In genomic region chr12:4401108-4401507, GRCh38 we compare ENCODE assay signal across 2 cellular contexts.
TF ChIP-seq lines count a peak whose summit lies in the region.

No MANE protein-coding gene starts in this region.

TF ChIP-seq in HEK293, 187 proteins besides CTCF, POLR2A, EP300 and RAD21:
- TF ChIP-seq EGR2 (tag by site-specific recombination; IDR thresholded peaks at IDR 0.05; ENCODE audit: low read depth) (no peak), ZNF18 (tag by site-specific recombination; IDR thresholded peaks at IDR 0.05) (no peak), ZNF366 (tag by site-specific recombination; conservative IDR thresholded peaks at IDR 0.05) (peak; percentile 63)
TF ChIP-seq in HEK293: peak in this region for 1.

TF ChIP-seq in K562, 482 proteins besides CTCF, POLR2A, EP300 and RAD21:
- TF ChIP-seq MBD2 (IDR thresholded peaks at IDR 0.05; ENCODE audit: borderline replicate concordance, low read depth) (no peak), ZNF512 (tag; IDR thresholded peaks at IDR 0.05) (peak; percentile 72)
